8 cellular contexts compared by ENCODE assay signal in genomic region chr1:19643113-19643512, GRCh38. TPM values are rescaled to one million over a fixed set of nuclear protein-coding genes. Genes with fewer than 3 reads are reported as not detected.
DNase-seq lines count a peak whose midpoint lies in the region; ATAC-seq and TF ChIP-seq lines count a peak whose summit lies in the region.

No MANE protein-coding gene starts in this region.

- no peaks in the 10 kb centered on the region for H3K9me2 ChIP-seq in PC-3 (replicated peaks; ENCODE audit: low read length)

- H3K4me3 ChIP-seq in PC-3 (ENCODE audit: low read length) = peak overlapping the region; percentile 51
- H3K4me3 ChIP-seq in epithelial cell of esophagus (ENCODE audit: low read length) = peak overlapping the region; percentile 32
- H3K4me3 ChIP-seq in trophoblast cell (ENCODE audit: low read depth, low read length) = no peak overlapping the region

- H3K9me3 ChIP-seq in PC-3 (ENCODE audit: low read length) = no peaks in the 10 kb centered on the region
- peaks cover 2% of the 10 kb centered on the region for H3K9me3 ChIP-seq in trophoblast cell (ENCODE audit: insufficient read depth, low read depth, low read length)

- ATAC-seq in PC-3 (peak; percentile 74), HG03280 (IDR thresholded peaks at IDR 0.05; ENCODE audit: unreplicated experiment) (no peak)

- no peak overlapping the region for H2BK5ac ChIP-seq in trophoblast cell (ENCODE audit: low read depth, low read length, poor library complexity)

- no peak overlapping the region for H3K14ac ChIP-seq in trophoblast cell (ENCODE audit: low read length)

- peak overlapping the region; percentile 36 for H3K9ac ChIP-seq in PC-3 (ENCODE audit: low read length)
- no peak overlapping the region for H3K9ac ChIP-seq in trophoblast cell (ENCODE audit: low read length)

- H3K23ac ChIP-seq in trophoblast cell (ENCODE audit: low read length) = no peak overlapping the region

- TSS peak; percentile 27 for BruUV-seq in PC-3 (replicated peaks; lab: Mats Ljungman, UMichigan)

- whole genome bisulfite sequencing in trophoblast cell (ENCODE audit: extremely low coverage, insufficient coverage, insufficient read length) = no CpG with 5 or more reads among the region's 7 CpGs

- no peak overlapping the region for H4K8ac ChIP-seq in trophoblast cell (ENCODE audit: low read depth, low read length)

- no peaks in the 10 kb centered on the region for H3F3A ChIP-seq in PC-3 (ENCODE audit: low read length, unreplicated experiment)

- peaks cover 41% of the 10 kb centered on the region for H3K4me1 ChIP-seq in PC-3 (ENCODE audit: insufficient read depth, low read length)
- peaks cover 0 to 17% of the 10 kb centered on the region in 2 experiments for H3K4me1 ChIP-seq in trophoblast cell (ENCODE audit: control insufficient read depth in 1 of 2, insufficient read depth in 2 of 2, low read length in 2 of 2)

- DNase-seq in DMS153 treated with DMSO at 0.1 percent for 48 hours (lab: John Stamatoyannopoulos, UW; ENCODE audit: unreplicated experiment) (peak; percentile 30), PC-3 (peak; percentile 82), epithelial cell of esophagus (ENCODE audit: low read depth) (peak; percentile 89), trophoblast cell (peak; percentile 8 to 38), middle frontal gyrus (ENCODE audit: extremely low spot score, low spot score) (no peak)
- no peak for DNase-seq in activated CD4-positive, alpha-beta T cell treated with anti-CD3 and anti-CD28 coated beads, Interleukin-2, amount 50 U/mL, for 4 hours
- DNase-seq in stimulated activated naive CD4-positive, alpha-beta T cell (lab: John Stamatoyannopoulos, UW) = no peak

- peak; percentile 56 for TF ChIP-seq CTCF in PC-3 (conservative IDR thresholded peaks at IDR 0.05; ENCODE audit: low read depth, low read length)
- peak; percentile 42 for TF ChIP-seq CTCF in epithelial cell of esophagus (IDR thresholded peaks at IDR 0.05; ENCODE audit: insufficient read depth, low read depth, low read length, missing control alignments)

- no peak overlapping the region for H2AK5ac ChIP-seq in trophoblast cell (ENCODE audit: low read length)

- H4K12ac ChIP-seq in trophoblast cell (ENCODE audit: low read depth, low read length) = no peak overlapping the region

- H2AFZ ChIP-seq in PC-3 (ENCODE audit: low read length) = peak overlapping the region; percentile 81
- H2AFZ ChIP-seq in trophoblast cell (ENCODE audit: insufficient read depth, low read length, poor library complexity) = no peak overlapping the region

- H4K91ac ChIP-seq in trophoblast cell (ENCODE audit: low read depth, low read length) = no peak overlapping the region

- no peak overlapping the region for H3K18ac ChIP-seq in trophoblast cell (ENCODE audit: low read length)

- intact Hi-C loops in PC-3 (cut with micrococcal nuclease) = loop anchor here (1.0 kb wide), 1 partner anchor 46 kb away; no protein-coding TSS in a partner anchor

- CTCF ChIA-PET in PC-3 (lab: Charles Lee) = no interaction called here

- POLR2A ChIA-PET in PC-3 (lab: Charles Lee; ENCODE audit: unreplicated experiment) = interaction anchor here (0.6 kb wide), 3 partner anchors 11 to 203 kb away, joined by 3 to 4 read pairs (median 4); no protein-coding TSS in a partner anchor

- peaks cover 5% of the 10 kb centered on the region for H3K79me1 ChIP-seq in trophoblast cell (ENCODE audit: low read length)

- no peak overlapping the region for H2BK120ac ChIP-seq in trophoblast cell (ENCODE audit: insufficient read depth, low read length, poor library complexity)

- H3K27ac ChIP-seq in PC-3 (ENCODE audit: low read length) (peak overlapping the region; percentile 51), trophoblast cell (ENCODE audit: low read depth, low read length) (no peak overlapping the region)

- H3K4ac ChIP-seq in trophoblast cell (ENCODE audit: low read depth, low read length) = no peak overlapping the region

- peaks cover 37% of the 10 kb centered on the region for H3K79me2 ChIP-seq in PC-3 (ENCODE audit: low read length)
- peaks cover 3% of the 10 kb centered on the region for H3K79me2 ChIP-seq in trophoblast cell (ENCODE audit: control insufficient read depth, insufficient read depth, low read length, poor library complexity)

- H3K27me3 ChIP-seq in PC-3 (ENCODE audit: low read length) = no peaks in the 10 kb centered on the region
- H3K27me3 ChIP-seq in trophoblast cell (ENCODE audit: insufficient read depth, low read length) = peaks cover 21% of the 10 kb centered on the region

- H4K20me1 ChIP-seq in PC-3 (ENCODE audit: low read length) = no peaks in the 10 kb centered on the region

- H3K4me2 ChIP-seq in PC-3 (ENCODE audit: low read length) (peak overlapping the region; percentile 77), trophoblast cell (ENCODE audit: low read length) (peak overlapping the region; percentile 74)

- no peak overlapping the region for H2BK12ac ChIP-seq in trophoblast cell (ENCODE audit: low read length)

- H3K36me3 ChIP-seq in PC-3 (ENCODE audit: low read depth, low read length) (no peaks in the 10 kb centered on the region), trophoblast cell (ENCODE audit: control insufficient read depth in 1 of 2, insufficient read depth in 2 of 2, low read length in 2 of 2) (no peaks in the 10 kb centered on the region)

RNA-seq across cellular contexts. Expression of gene NBL1, which starts 1.0 kb away (rescaled TPM):
- 117 and 141 TPM in 2 replicates for total RNA-seq in PC-3 (2014; rRNA removed)
- polyA plus RNA-seq in trophoblast cell (2013) = 12.5 and 12.6 TPM in 2 replicates

RNA-seq across cellular contexts. Expression of gene HTR6, which starts 21.6 kb away (rescaled TPM):
- total RNA-seq in PC-3 (2014; rRNA removed) = not detected in 2 replicates
- polyA plus RNA-seq in trophoblast cell (2013) = not detected in 2 replicates

Comparison
In these comparisons a context has a peak if more than half of its experiments do, and no peak if none do; other contexts are left out.
1. DNase-seq: peak in DMS153 treated with DMSO at 0.1 percent for 48 hours (single experiment), PC-3 (single experiment), epithelial cell of esophagus (single experiment) and trophoblast cell (2 of 2); none in middle frontal gyrus (single experiment), activated CD4-positive, alpha-beta T cell treated with anti-CD3 and anti-CD28 coated beads, Interleukin-2, amount 50 U/mL, for 4 hours (0 of 2) and stimulated activated naive CD4-positive, alpha-beta T cell (0 of 6).